Comparison of ENCODE assay signal across 26 cellular contexts in genomic region chr17:40024901-40025300, GRCh38. TPM values are rescaled to one million over a fixed set of nuclear protein-coding genes. Genes with fewer than 3 reads are reported as not detected.
DNase-seq lines count a peak whose midpoint lies in the region; ATAC-seq and TF ChIP-seq lines count a peak whose summit lies in the region.
"Had no signal": no experiment of that assay in that cellular context is flagged by ENCODE, and none has a peak within 500 bp of the region (broad histone marks: within the 10 kb centered on the region; RNA-seq: fewer than 3 reads in every experiment).

No MANE protein-coding gene starts in this region.

- H3K9me3 Mint-ChIP-seq in activated T-helper 2 cell treated with anti-CD3 and anti-CD28 coated beads, Interferon-gamma antibody, Interleukin-2, Interleukin-4, amounts not matched to agents 10 μg/mL and 5 μg/mL and 100 μg/mL, durations not matched to agents 14 hours and 24 hours and 36 hours, result no peaks in the 10 kb centered on the region
- H3K9me3 Mint-ChIP-seq: CD8-positive, alpha-beta T cell; central memory CD8-positive, alpha-beta T cell; mesothelial cell of epicardium; nephron progenitor cell had no signal

- H3K27ac ChIP-seq in psoas muscle, result peak overlapping the region; percentile 58
- H3K27ac ChIP-seq: adrenal gland had no signal

- WGBS in psoas muscle, 3 donors, result 92 to 95% (median 95%) methylated on average over 8 of the region's 8 CpGs

- DNase-seq in EL (peak; percentile 66), RPMI7951 (ENCODE audit: low read depth) (peak; percentile 53), dermis blood vessel endothelial cell (peak; percentile 60), psoas muscle (no peak), glomerular visceral epithelial cell (ENCODE audit: extremely low spot score) (no peak), superior temporal gyrus (ENCODE audit: extremely low spot score) (no peak), amygdala (lab: John Stamatoyannopoulos, UW) (no peak)
- DNase-seq in activated T-helper 2 cell treated with anti-CD3 and anti-CD28 coated beads, Interferon-gamma antibody, Interleukin-2, Interleukin-4, amounts not matched to agents 10 μg/mL and 5 μg/mL and 100 μg/mL, durations not matched to agents 14 hours and 24 hours and 36 hours (ENCODE audit: low spot score), result no peak
- DNase-seq: activated CD4-positive, alpha-beta T cell treated with anti-CD3 and anti-CD28 coated beads for 36 hours; activated gamma-delta T cell treated with Interleukin-2 at 50 U/mL for 16 hours; adrenal gland; CD8-positive, alpha-beta T cell; DMS79 treated with DMSO at 0.1 percent for 48 hours; effector CD8-positive, alpha-beta T cell; heart right ventricle; Karpas-422; NCI-H1092; NCI-H2081; nephron progenitor cell; NK-92 treated with Interleukin-12 subunit alpha and Interleukin-12 subunit beta, amount 100 ng/mL, for 24 hours; stimulated activated CD4-positive, alpha-beta T cell treated with anti-CD3 and anti-CD28 coated beads, Interleukin-4, amount 100 ng/mL, for 4 hours had no signal

- ATAC-seq in psoas muscle, result no peak
- ATAC-seq: activated CD4-positive, alpha-beta T cell treated with anti-CD3 and anti-CD28 coated beads for 36 hours; CD8-positive, alpha-beta T cell; heart right ventricle had no signal

- H3K36me3 ChIP-seq in psoas muscle (ENCODE audit: insufficient read depth in 1 of 2, low read depth in 1 of 2), result peaks cover 0 to 88% of the 10 kb centered on the region in 2 donors

- H3K4me3 ChIP-seq in psoas muscle, result no peak overlapping the region
- H3K4me3 ChIP-seq: adrenal gland, heart right ventricle, smooth muscle cell had no signal

- no peak for TF ChIP-seq CTCF in psoas muscle (IDR thresholded peaks at IDR 0.05)

- H3K4me3 Mint-ChIP-seq in activated T-helper 2 cell treated with anti-CD3 and anti-CD28 coated beads, Interferon-gamma antibody, Interleukin-2, Interleukin-4, amounts not matched to agents 10 μg/mL and 5 μg/mL and 100 μg/mL, durations not matched to agents 14 hours and 24 hours and 36 hours (ENCODE audit: low read depth), result no peak overlapping the region
- H3K4me3 Mint-ChIP-seq: activated CD4-positive, alpha-beta T cell treated with anti-CD3 and anti-CD28 coated beads for 36 hours; CD8-positive, alpha-beta T cell; central memory CD8-positive, alpha-beta T cell; mesothelial cell of epicardium; nephron progenitor cell had no signal

- peaks cover 61% of the 10 kb centered on the region for H3K36me3 Mint-ChIP-seq in activated T-helper 2 cell treated with anti-CD3 and anti-CD28 coated beads, Interferon-gamma antibody, Interleukin-2, Interleukin-4, amounts not matched to agents 10 μg/mL and 5 μg/mL and 100 μg/mL, durations not matched to agents 14 hours and 24 hours and 36 hours (ENCODE audit: low read depth)

- H3K4me1 Mint-ChIP-seq in activated T-helper 2 cell treated with anti-CD3 and anti-CD28 coated beads, Interferon-gamma antibody, Interleukin-2, Interleukin-4, amounts not matched to agents 10 μg/mL and 5 μg/mL and 100 μg/mL, durations not matched to agents 14 hours and 24 hours and 36 hours (ENCODE audit: low read depth), result peaks cover 15% of the 10 kb centered on the region

- intact Hi-C loops in psoas muscle (cut with DNase I), result loop anchor here in 1 of 2 donors (5.0 kb wide), 1 partner anchor 68 kb away; no protein-coding TSS in a partner anchor
- intact Hi-C loops in activated T-helper 2 cell treated with anti-CD3 and anti-CD28 coated beads, Interferon-gamma antibody, Interleukin-2, Interleukin-4, amounts not matched to agents 10 μg/mL and 5 μg/mL and 100 μg/mL, durations not matched to agents 14 hours and 24 hours and 36 hours (cut with micrococcal nuclease), result no loop called here

- H3K27me3 ChIP-seq in psoas muscle (ENCODE audit: insufficient read depth in 3 of 3, low read length in 2 of 3), result no peaks in the 10 kb centered on the region
- H3K27me3 ChIP-seq: adrenal gland, heart right ventricle had no signal

- H3K27ac Mint-ChIP-seq in activated T-helper 2 cell treated with anti-CD3 and anti-CD28 coated beads, Interferon-gamma antibody, Interleukin-2, Interleukin-4, amounts not matched to agents 10 μg/mL and 5 μg/mL and 100 μg/mL, durations not matched to agents 14 hours and 24 hours and 36 hours, result no peak overlapping the region
- H3K27ac Mint-ChIP-seq: activated CD4-positive, alpha-beta T cell treated with anti-CD3 and anti-CD28 coated beads for 36 hours; CD8-positive, alpha-beta T cell; mesothelial cell of epicardium; nephron progenitor cell had no signal

- H3K4me1 ChIP-seq in psoas muscle, result peaks cover 50% of the 10 kb centered on the region

- H3K27me3 Mint-ChIP-seq in activated T-helper 2 cell treated with anti-CD3 and anti-CD28 coated beads, Interferon-gamma antibody, Interleukin-2, Interleukin-4, amounts not matched to agents 10 μg/mL and 5 μg/mL and 100 μg/mL, durations not matched to agents 14 hours and 24 hours and 36 hours (ENCODE audit: low read depth), result no peaks in the 10 kb centered on the region
- H3K27me3 Mint-ChIP-seq: activated CD4-positive, alpha-beta T cell treated with anti-CD3 and anti-CD28 coated beads for 36 hours; central memory CD8-positive, alpha-beta T cell had no signal

- H3K9me3 ChIP-seq in psoas muscle, result no peaks in the 10 kb centered on the region
- H3K9me3 ChIP-seq: adrenal gland, heart right ventricle had no signal

RNA-seq across cellular contexts. Expression of gene CSF3, which starts 9.7 kb away (rescaled TPM):
- total RNA-seq in RPMI7951 (2014; rRNA removed; shearing (Covaris generic)), result 0.49 TPM in 1 of 2 replicates, not detected in the other
- total RNA-seq in dermis blood vessel endothelial cell (0.17 and 2.4 TPM in 2 replicates), psoas muscle (10 to 100 TPM in 2 of 4 donors, under 1 TPM in 2; 0.30 to 39.8 (median 19.4) TPM)
- 10 to 100 TPM in 1 of 3 donors, 1 to 10 TPM in 2; 3.4 to 46.2 (median 3.9) TPM for polyA plus RNA-seq in psoas muscle
- not detected in 2 replicates for total RNA-seq in activated T-helper 2 cell treated with anti-CD3 and anti-CD28 coated beads, Interferon-gamma antibody, Interleukin-2, Interleukin-4, amounts not matched to agents 10 μg/mL and 5 μg/mL and 100 μg/mL, durations not matched to agents 14 hours and 24 hours and 36 hours
- total RNA-seq: activated CD4-positive, alpha-beta T cell treated with anti-CD3 and anti-CD28 coated beads for 36 hours; CD8-positive, alpha-beta T cell; HT-29; mesothelial cell of epicardium; NCI-H460; smooth muscle cell had no signal
- polyA plus RNA-seq: smooth muscle cell had no signal

RNA-seq across cellular contexts. Expression of gene MED24, which starts 29.3 kb away (rescaled TPM):
- 44.9 and 47.8 TPM in 2 replicates for total RNA-seq in RPMI7951 (2014; rRNA removed; shearing (Covaris generic))
- total RNA-seq in dermis blood vessel endothelial cell (52.2 and 77.4 TPM in 2 replicates), psoas muscle (100 to 1,000 TPM in 2 of 4 donors, 10 to 100 TPM in 2; 56.3 to 120 (median 87.9) TPM)
- 100 to 1,000 TPM in 1 of 3 donors, 10 to 100 TPM in 2; 51.1 to 115 (median 55.9) TPM for polyA plus RNA-seq in psoas muscle
- 110 and 116 TPM in 2 replicates for total RNA-seq in activated T-helper 2 cell treated with anti-CD3 and anti-CD28 coated beads, Interferon-gamma antibody, Interleukin-2, Interleukin-4, amounts not matched to agents 10 μg/mL and 5 μg/mL and 100 μg/mL, durations not matched to agents 14 hours and 24 hours and 36 hours

RNA-seq across cellular contexts. Expression of gene THRA, which starts 37.9 kb away (rescaled TPM):
- 16.3 and 20.0 TPM in 2 replicates for total RNA-seq in RPMI7951 (2014; rRNA removed; shearing (Covaris generic))
- total RNA-seq in dermis blood vessel endothelial cell (32.5 and 58.2 TPM in 2 replicates), psoas muscle (10 to 100 TPM; 39.5 to 55.1 (median 42.9) TPM)
- 10 to 100 TPM in 2 of 3 donors, 1 to 10 TPM in 1; 9.5 to 60.0 (median 29.0) TPM for polyA plus RNA-seq in psoas muscle
- total RNA-seq in activated T-helper 2 cell treated with anti-CD3 and anti-CD28 coated beads, Interferon-gamma antibody, Interleukin-2, Interleukin-4, amounts not matched to agents 10 μg/mL and 5 μg/mL and 100 μg/mL, durations not matched to agents 14 hours and 24 hours and 36 hours, result 4.9 and 5.6 TPM in 2 replicates

RNA-seq across cellular contexts. Expression of gene PSMD3, which starts 44.3 kb away (rescaled TPM):
- total RNA-seq in RPMI7951 (2014; rRNA removed; shearing (Covaris generic)), result 114 and 116 TPM in 2 replicates
- total RNA-seq in dermis blood vessel endothelial cell (85.6 and 152 TPM in 2 replicates), psoas muscle (100 to 1,000 TPM; 137 to 253 (median 220) TPM)
- 100 to 1,000 TPM; 168 to 392 (median 234) TPM for polyA plus RNA-seq in psoas muscle
- 193 and 196 TPM in 2 replicates for total RNA-seq in activated T-helper 2 cell treated with anti-CD3 and anti-CD28 coated beads, Interferon-gamma antibody, Interleukin-2, Interleukin-4, amounts not matched to agents 10 μg/mL and 5 μg/mL and 100 μg/mL, durations not matched to agents 14 hours and 24 hours and 36 hours

Comparison
In these comparisons a context has a peak if more than half of its experiments do, and no peak if none do; other contexts are left out.
1. DNase-seq: peak in EL (single experiment), RPMI7951 (single experiment) and dermis blood vessel endothelial cell (single experiment); none in psoas muscle (0 of 2), activated T-helper 2 cell treated with anti-CD3 and anti-CD28 coated beads, Interferon-gamma antibody, Interleukin-2, Interleukin-4, amounts not matched to agents 10 μg/mL and 5 μg/mL and 100 μg/mL, durations not matched to agents 14 hours and 24 hours and 36 hours (single experiment), glomerular visceral epithelial cell (single experiment), superior temporal gyrus (single experiment) and amygdala (0 of 56).